Comparison of ENCODE assay signal across 8 cellular contexts in the genomic region with DNA sequence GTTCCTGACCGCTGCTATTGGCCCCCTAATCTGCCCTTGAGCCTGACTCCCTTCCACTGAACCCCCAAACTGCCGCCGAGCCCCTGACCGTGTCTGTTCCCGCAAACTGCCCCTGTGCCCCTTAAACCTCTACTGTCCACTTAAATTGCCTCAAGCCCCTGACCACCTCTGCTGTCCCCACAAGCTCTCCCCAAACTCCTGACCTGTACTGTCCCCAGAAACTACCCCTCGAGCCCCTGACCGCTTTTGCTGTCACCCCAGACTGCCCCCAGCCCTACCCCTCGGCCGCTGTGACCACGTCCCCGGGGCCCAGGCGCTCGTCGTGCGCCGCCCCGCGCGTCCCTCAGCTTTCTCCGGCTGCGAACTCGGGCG. TPM values are rescaled to one million over a fixed set of nuclear protein-coding genes. Genes with fewer than 3 reads are reported as not detected.
DNase-seq lines count a peak whose midpoint lies in the region; ATAC-seq, FAIRE-seq and TF ChIP-seq lines count a peak whose summit lies in the region.

No MANE protein-coding gene starts in this region.

- peaks cover 5% of the 10 kb centered on the region for H3K4me1 ChIP-seq in keratinocyte (ENCODE audit: control insufficient read depth, extremely low read depth, insufficient read depth, low read length)

- H3K9me3 ChIP-seq in keratinocyte (ENCODE audit: control insufficient read depth, low read depth, low read length): no peaks in the 10 kb centered on the region

- peak overlapping the region; percentile 56 for H2AFZ ChIP-seq in keratinocyte (ENCODE audit: control insufficient read depth, low read length)

- TF ChIP-seq CTCF in keratinocyte (optimal IDR thresholded peaks at IDR 0.05 in 1 of 3, IDR thresholded peaks at IDR 0.05 in 1 of 3, conservative IDR thresholded peaks at IDR 0.05 in 1 of 3; ENCODE audit: extremely low read depth in 1 of 3, insufficient read depth in 2 of 3, low read length in 3 of 3): no peak

- H3K4me2 ChIP-seq in keratinocyte (ENCODE audit: control insufficient read depth, extremely low read depth, insufficient read depth, low read depth, low read length): peak overlapping the region; percentile 92

- DNase-seq in T-helper 1 cell (no peak), keratinocyte (ENCODE audit: low read depth, low spot score) (no peak), substantia nigra (lab: John Stamatoyannopoulos, UW) (peak in 1 of 49 donors; percentile 18), putamen (ENCODE audit: low spot score) (no peak), medulla oblongata (ENCODE audit: extremely low spot score) (no peak)
- DNase-seq in activated T-helper 2 cell treated with anti-CD3 and anti-CD28 coated beads, Interferon-gamma antibody, Interleukin-2, Interleukin-4, amounts not matched to agents 10 μg/mL and 5 μg/mL and 100 μg/mL, durations not matched to agents 14 hours and 24 hours and 36 hours (ENCODE audit: low spot score): no peak

- H4K20me1 ChIP-seq in keratinocyte (ENCODE audit: control insufficient read depth, extremely low read depth, insufficient read depth, low read length): no peaks in the 10 kb centered on the region

- no peak for ATAC-seq in GM21737 (IDR thresholded peaks at IDR 0.05; ENCODE audit: unreplicated experiment)

- H3K4me3 Mint-ChIP-seq in T-helper 1 cell treated with Interleukin-12 subunit alpha and Interleukin-12 subunit beta and Interleukin-4 antibody, amounts not matched to agents 30 μg/mL and 1 μg/mL, for 36 hours: peak overlapping the region; percentile 93
- H3K4me3 Mint-ChIP-seq in activated T-helper 2 cell treated with anti-CD3 and anti-CD28 coated beads, Interferon-gamma antibody, Interleukin-2, Interleukin-4, amounts not matched to agents 10 μg/mL and 5 μg/mL and 100 μg/mL, durations not matched to agents 14 hours and 24 hours and 36 hours (ENCODE audit: low read depth): peak overlapping the region; percentile 94

- dilution Hi-C loops in keratinocyte (cut with MboI; ENCODE audit: extremely low pct_ligation_motif_present, low sequenced_read_pairs): no loop called here

- peaks cover 16% of the 10 kb centered on the region for H3K36me3 Mint-ChIP-seq in T-helper 1 cell treated with Interleukin-12 subunit alpha and Interleukin-12 subunit beta and Interleukin-4 antibody, amounts not matched to agents 30 μg/mL and 1 μg/mL, for 36 hours (ENCODE audit: low read depth)
- H3K36me3 Mint-ChIP-seq in activated T-helper 2 cell treated with anti-CD3 and anti-CD28 coated beads, Interferon-gamma antibody, Interleukin-2, Interleukin-4, amounts not matched to agents 10 μg/mL and 5 μg/mL and 100 μg/mL, durations not matched to agents 14 hours and 24 hours and 36 hours (ENCODE audit: low read depth): peaks cover 14% of the 10 kb centered on the region

- intact Hi-C loops in activated T-helper 2 cell treated with anti-CD3 and anti-CD28 coated beads, Interferon-gamma antibody, Interleukin-2, Interleukin-4, amounts not matched to agents 10 μg/mL and 5 μg/mL and 100 μg/mL, durations not matched to agents 14 hours and 24 hours and 36 hours (cut with micrococcal nuclease): no loop called here

- peaks cover 19% of the 10 kb centered on the region for H3K79me2 ChIP-seq in keratinocyte (ENCODE audit: control insufficient read depth, insufficient read depth, low read length)

- no peaks in the 10 kb centered on the region for H3K9me1 ChIP-seq in keratinocyte (ENCODE audit: control insufficient read depth, extremely low read depth, insufficient read depth, low read length)

- H3K4me1 Mint-ChIP-seq in T-helper 1 cell treated with Interleukin-12 subunit alpha and Interleukin-12 subunit beta and Interleukin-4 antibody, amounts not matched to agents 30 μg/mL and 1 μg/mL, for 36 hours (ENCODE audit: low read depth): peaks cover 21% of the 10 kb centered on the region
- peaks cover 14% of the 10 kb centered on the region for H3K4me1 Mint-ChIP-seq in activated T-helper 2 cell treated with anti-CD3 and anti-CD28 coated beads, Interferon-gamma antibody, Interleukin-2, Interleukin-4, amounts not matched to agents 10 μg/mL and 5 μg/mL and 100 μg/mL, durations not matched to agents 14 hours and 24 hours and 36 hours (ENCODE audit: low read depth)

- peak overlapping the region; percentile 67 for H3K27ac Mint-ChIP-seq in T-helper 1 cell treated with Interleukin-12 subunit alpha and Interleukin-12 subunit beta and Interleukin-4 antibody, amounts not matched to agents 30 μg/mL and 1 μg/mL, for 36 hours
- peak overlapping the region; percentile 39 for H3K27ac Mint-ChIP-seq in activated T-helper 2 cell treated with anti-CD3 and anti-CD28 coated beads, Interferon-gamma antibody, Interleukin-2, Interleukin-4, amounts not matched to agents 10 μg/mL and 5 μg/mL and 100 μg/mL, durations not matched to agents 14 hours and 24 hours and 36 hours

- H3K4me3 ChIP-seq in keratinocyte (ENCODE audit: control insufficient read depth in 2 of 3, extremely low read depth in 1 of 3, insufficient read depth in 2 of 3, low read depth in 1 of 3, low read length in 3 of 3): peak overlapping the region; percentile 60 to 88 (median 77)

- H3K27me3 Mint-ChIP-seq in T-helper 1 cell treated with Interleukin-12 subunit alpha and Interleukin-12 subunit beta and Interleukin-4 antibody, amounts not matched to agents 30 μg/mL and 1 μg/mL, for 36 hours (ENCODE audit: low read depth): no peaks in the 10 kb centered on the region
- H3K27me3 Mint-ChIP-seq in activated T-helper 2 cell treated with anti-CD3 and anti-CD28 coated beads, Interferon-gamma antibody, Interleukin-2, Interleukin-4, amounts not matched to agents 10 μg/mL and 5 μg/mL and 100 μg/mL, durations not matched to agents 14 hours and 24 hours and 36 hours (ENCODE audit: low read depth): no peaks in the 10 kb centered on the region

- peaks cover 7% of the 10 kb centered on the region for H3K9me3 Mint-ChIP-seq in T-helper 1 cell treated with Interleukin-12 subunit alpha and Interleukin-12 subunit beta and Interleukin-4 antibody, amounts not matched to agents 30 μg/mL and 1 μg/mL, for 36 hours
- H3K9me3 Mint-ChIP-seq in activated T-helper 2 cell treated with anti-CD3 and anti-CD28 coated beads, Interferon-gamma antibody, Interleukin-2, Interleukin-4, amounts not matched to agents 10 μg/mL and 5 μg/mL and 100 μg/mL, durations not matched to agents 14 hours and 24 hours and 36 hours: no peaks in the 10 kb centered on the region

- H3K27me3 ChIP-seq in keratinocyte (ENCODE audit: control insufficient read depth, extremely low read depth, insufficient read depth, low read length): no peaks in the 10 kb centered on the region

- FAIRE-seq in keratinocyte (lab: Jason Lieb, UNC): no peak

- peak overlapping the region; percentile 55 for H3K27ac ChIP-seq in keratinocyte (ENCODE audit: control insufficient read depth, insufficient read depth, low read length)
- H3K27ac ChIP-seq in substantia nigra (ENCODE audit: low read depth, low read length, poor library complexity, severe bottlenecking): peak overlapping the region; percentile 79

- peaks cover 0 to 3% of the 10 kb centered on the region in 2 experiments for H3K36me3 ChIP-seq in keratinocyte (ENCODE audit: control insufficient read depth in 2 of 2, extremely low read depth in 1 of 2, insufficient read depth in 2 of 2, low read length in 2 of 2)

- H3K9ac ChIP-seq in keratinocyte (ENCODE audit: control insufficient read depth, extremely low read depth, insufficient read depth, low read length): peak overlapping the region; percentile 85

RNA-seq across cellular contexts. Expression of gene ZNF77, which starts 0.4 kb away (rescaled TPM):
- 3.5 and 4.0 TPM in 2 replicates for total RNA-seq in activated T-helper 2 cell treated with anti-CD3 and anti-CD28 coated beads, Interferon-gamma antibody, Interleukin-2, Interleukin-4, amounts not matched to agents 10 μg/mL and 5 μg/mL and 100 μg/mL, durations not matched to agents 14 hours and 24 hours and 36 hours
- 4.7 to 6.0 TPM (median 5.2 TPM) in 3 replicates for polyA plus RNA-seq in keratinocyte
- 4.2 TPM for polyA plus RNA-seq in keratinocyte (2011; ENCODE audit: low read depth)
- 2.6 and 4.2 TPM in 2 replicates for polyA plus RNA-seq in keratinocyte (2011; cell fraction: cytosol; rRNA removed)
- polyA plus RNA-seq in keratinocyte (2011; cell fraction: nucleus; rRNA removed): 9.4 and 10.1 TPM in 2 replicates
- 2.3 and 4.3 TPM in 2 replicates for polyA plus RNA-seq in keratinocyte (2012; ENCODE audit: low replicate concordance)
- 2.6 to 5.5 TPM (median 5.2 TPM) in 3 replicates for polyA minus RNA-seq in keratinocyte
- polyA minus RNA-seq in keratinocyte (2011; cell fraction: cytosol; rRNA and poly(A)+ RNA removed): 3.5 TPM
- polyA minus RNA-seq in keratinocyte (2011; cell fraction: nucleus; rRNA and poly(A)+ RNA removed): 2.7 and 5.6 TPM in 2 replicates

RNA-seq across cellular contexts. Expression of gene TLE6, which starts 33.0 kb away (rescaled TPM):
- 1.4 and 1.5 TPM in 2 replicates for total RNA-seq in activated T-helper 2 cell treated with anti-CD3 and anti-CD28 coated beads, Interferon-gamma antibody, Interleukin-2, Interleukin-4, amounts not matched to agents 10 μg/mL and 5 μg/mL and 100 μg/mL, durations not matched to agents 14 hours and 24 hours and 36 hours
- 0.41 to 1.2 TPM (median 0.43 TPM) in 3 replicates for polyA plus RNA-seq in keratinocyte
- polyA plus RNA-seq in keratinocyte (2011; ENCODE audit: low read depth): not detected
- polyA plus RNA-seq in keratinocyte (2011; cell fraction: cytosol; rRNA removed): 0.38 and 0.40 TPM in 2 replicates
- polyA plus RNA-seq in keratinocyte (2011; cell fraction: nucleus; rRNA removed): 0.77 and 1.0 TPM in 2 replicates
- 1.2 TPM in 1 of 2 replicates, not detected in the other for polyA plus RNA-seq in keratinocyte (2012; ENCODE audit: low replicate concordance)
- polyA minus RNA-seq in keratinocyte: 1.1 to 1.7 TPM in 2 of 3 replicates, not detected in the other
- not detected for polyA minus RNA-seq in keratinocyte (2011; cell fraction: cytosol; rRNA and poly(A)+ RNA removed)
- not detected in 2 replicates for polyA minus RNA-seq in keratinocyte (2011; cell fraction: nucleus; rRNA and poly(A)+ RNA removed)

RNA-seq across cellular contexts. Expression of gene ZNF57, which starts 43.7 kb away (rescaled TPM):
- total RNA-seq in activated T-helper 2 cell treated with anti-CD3 and anti-CD28 coated beads, Interferon-gamma antibody, Interleukin-2, Interleukin-4, amounts not matched to agents 10 μg/mL and 5 μg/mL and 100 μg/mL, durations not matched to agents 14 hours and 24 hours and 36 hours: 2.7 and 3.1 TPM in 2 replicates
- polyA plus RNA-seq in keratinocyte: 9.4 to 10.1 TPM (median 9.7 TPM) in 3 replicates
- polyA plus RNA-seq in keratinocyte (2011; ENCODE audit: low read depth): 13.6 TPM
- polyA plus RNA-seq in keratinocyte (2011; cell fraction: cytosol; rRNA removed): 5.2 and 9.5 TPM in 2 replicates
- polyA plus RNA-seq in keratinocyte (2011; cell fraction: nucleus; rRNA removed): 10.3 and 10.9 TPM in 2 replicates
- polyA plus RNA-seq in keratinocyte (2012; ENCODE audit: low replicate concordance): 6.6 and 16.9 TPM in 2 replicates
- 3.3 to 15.6 TPM (median 15.3 TPM) in 3 replicates for polyA minus RNA-seq in keratinocyte
- polyA minus RNA-seq in keratinocyte (2011; cell fraction: cytosol; rRNA and poly(A)+ RNA removed): 8.6 TPM
- polyA minus RNA-seq in keratinocyte (2011; cell fraction: nucleus; rRNA and poly(A)+ RNA removed): 6.0 and 9.4 TPM in 2 replicates
